In the genomic region with DNA sequence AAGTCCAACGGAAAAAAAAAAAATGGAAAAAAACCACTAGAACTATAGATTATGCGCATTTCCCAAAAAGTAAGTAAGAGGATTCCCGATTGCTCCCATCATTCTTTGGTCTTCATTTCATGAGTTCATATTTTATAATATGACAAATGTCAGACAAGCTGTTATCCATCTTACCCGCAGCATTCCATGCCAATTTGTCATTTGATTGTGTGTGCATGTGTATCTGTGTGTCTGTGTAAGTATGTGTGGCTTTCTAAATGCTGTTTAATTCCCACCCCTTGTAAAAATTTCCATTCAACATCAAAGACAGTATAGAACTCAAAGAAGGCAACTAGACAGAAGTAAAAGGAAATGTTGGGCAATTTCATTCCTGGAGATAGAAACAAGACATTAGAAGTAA, we compare ENCODE assay signal across 24 cellular contexts.
"Had no signal": no experiment of that assay in that cellular context is flagged by ENCODE, and none has a peak within 500 bp of the region (broad histone marks: within the 10 kb centered on the region; RNA-seq: fewer than 3 reads in every experiment).

No MANE protein-coding gene starts in this region.

- DNase-seq: cortex of kidney; effector memory CD8-positive, alpha-beta T cell; erythroblast; esophagus squamous epithelium; foreskin fibroblast; heart left ventricle; hippocampal formation; left cardiac atrium; left lung; mesenchymal stem cell; mucosa of descending colon; naive thymus-derived CD4-positive, alpha-beta T cell; spleen; stimulated activated CD4-positive, alpha-beta T cell treated with anti-CD3 and anti-CD28 coated beads, Interleukin-15, amount 100 ng/mL, for 24 hours; stimulated activated CD4-positive, alpha-beta T cell treated with anti-CD3 and anti-CD28 coated beads, Interleukin-2, amount 100 ng/mL, for 48 hours; stimulated activated naive B cell treated with anti-CD40 and anti-IgM and Interleukin-4, amounts not matched to agents 10 μg/mL and 1 μg/mL and 100 μg/mL, for 72 hours; upper lobe of left lung had no signal

- H3K4me1 ChIP-seq: esophagus squamous epithelium, gastroesophageal sphincter, heart left ventricle, left lung, neural progenitor cell, prostate gland, right atrium auricular region, spleen, tibial nerve, upper lobe of left lung had no signal

- H3K4me3 ChIP-seq: esophagus squamous epithelium, gastroesophageal sphincter, heart left ventricle, left lung, mucosa of descending colon, neural progenitor cell, prostate gland, right atrium auricular region, spleen, thoracic aorta, tibial nerve, upper lobe of left lung had no signal

- H3K9ac ChIP-seq: neural progenitor cell had no signal

- H3K9me3 ChIP-seq: esophagus squamous epithelium, gastroesophageal sphincter, mucosa of descending colon, prostate gland, right atrium auricular region, thoracic aorta, tibial nerve, upper lobe of left lung had no signal

- ATAC-seq: effector memory CD8-positive, alpha-beta T cell; gastroesophageal sphincter; heart left ventricle; left cardiac atrium; left lung; mucosa of descending colon; naive thymus-derived CD4-positive, alpha-beta T cell; sciatic nerve; stimulated activated naive B cell treated with anti-CD40 and anti-IgM and Interleukin-4, amounts not matched to agents 10 μg/mL and 1 μg/mL and 100 μg/mL, for 72 hours had no signal

- H3K27me3 ChIP-seq: esophagus squamous epithelium, gastroesophageal sphincter, heart left ventricle, left lung, neural progenitor cell, right atrium auricular region, spleen, tibial nerve, upper lobe of left lung had no signal

- H2AFZ ChIP-seq: neural progenitor cell had no signal

- H3K36me3 ChIP-seq: esophagus squamous epithelium, gastroesophageal sphincter, heart left ventricle, left lung, neural progenitor cell, prostate gland, right atrium auricular region, spleen, thoracic aorta, tibial nerve, upper lobe of left lung had no signal

- H3K4me2 ChIP-seq: neural progenitor cell had no signal

- H3K27ac ChIP-seq: esophagus squamous epithelium, gastroesophageal sphincter, heart left ventricle, left lung, neural progenitor cell, prostate gland, right atrium auricular region, spleen, thoracic aorta, tibial nerve, upper lobe of left lung had no signal
